Comparison of ENCODE assay signal across 15 cellular contexts in the genomic region with DNA sequence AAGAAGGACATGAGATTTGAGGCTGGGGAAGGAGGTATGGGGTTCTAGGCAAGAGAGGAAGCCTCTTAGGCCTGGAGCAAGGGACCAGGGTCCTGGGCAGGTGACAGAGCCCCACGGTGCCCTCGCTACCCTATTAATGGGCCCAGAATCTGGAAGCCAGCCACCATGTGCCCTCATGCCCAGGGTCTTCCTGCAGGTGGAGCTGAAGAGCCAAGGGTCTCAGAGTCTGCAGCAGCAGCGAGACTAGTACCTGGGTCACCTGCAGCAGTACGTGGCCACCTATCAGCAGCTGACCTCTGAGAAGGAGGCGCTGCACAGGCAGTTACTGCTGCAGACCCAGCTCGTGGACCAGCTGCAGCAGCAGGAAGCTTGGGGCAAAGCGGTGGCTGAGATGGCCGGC. TPM values are rescaled to one million over a fixed set of nuclear protein-coding genes. Genes with fewer than 3 reads are reported as not detected.
"Had no signal": no experiment of that assay in that cellular context is flagged by ENCODE, and none has a peak within 500 bp of the region (broad histone marks: within the 10 kb centered on the region; RNA-seq: fewer than 3 reads in every experiment).

No MANE protein-coding gene starts in this region.

RNA-seq across cellular contexts. Expression of a gene that starts 9.4 kb away (rescaled TPM):
- total RNA-seq: omental fat pad, osteocyte, pancreas, posterior vena cava, prostate gland, pulmonary artery endothelial cell, right atrium auricular region, sciatic nerve, smooth muscle cell, spleen, transverse colon, upper lobe of right lung, uterus had no signal

RNA-seq across cellular contexts. Expression of a gene that starts 22.1 kb away (rescaled TPM):
- total RNA-seq: omental fat pad, osteocyte, posterior vena cava, right atrium auricular region, sciatic nerve, smooth muscle cell, spleen, suprapubic skin, transverse colon, upper lobe of right lung, urinary bladder, uterus had no signal
